ENCODE assay signal across 12 cellular contexts in genomic region chr3:52719618-52720017, GRCh38. TPM values are rescaled to one million over a fixed set of nuclear protein-coding genes. Genes with fewer than 3 reads are reported as not detected.
DNase-seq lines count a peak whose midpoint lies in the region; ATAC-seq lines count a peak whose summit lies in the region.
"Had no signal": no experiment of that assay in that cellular context is flagged by ENCODE, and none has a peak within 500 bp of the region (broad histone marks: within the 10 kb centered on the region; RNA-seq: fewer than 3 reads in every experiment).

No MANE protein-coding gene starts in this region.

- no peak for DNase-seq in T-helper 2 cell treated with Interferon-gamma antibody and Interleukin-4, amounts not matched to agents 5 μg/mL and 100 μg/mL, for 36 hours (ENCODE audit: low spot score)
- DNase-seq in T-helper 2 cell = no peak
- no peak for DNase-seq in stimulated activated naive CD8-positive, alpha-beta T cell treated with anti-CD3 and anti-CD28 coated beads, Interleukin-15, amount 100 ng/mL, for 72 hours
- no peak for DNase-seq in NCI-H1105 treated with DMSO at 0.1 percent for 48 hours (lab: John Stamatoyannopoulos, UW)
- DNase-seq: 8988T; CD8-positive, alpha-beta memory T cell; NCI-H1694 treated with DMSO at 0.1 percent for 48 hours had no signal

- H3K27ac ChIP-seq in thymus (ENCODE audit: low read depth) = peak overlapping the region; percentile 5

- H3K9me3 Mint-ChIP-seq in T-helper 2 cell treated with Interferon-gamma antibody and Interleukin-4, amounts not matched to agents 5 μg/mL and 100 μg/mL, for 36 hours = peaks cover 8% of the 10 kb centered on the region
- H3K9me3 Mint-ChIP-seq in stimulated activated naive CD8-positive, alpha-beta T cell treated with anti-CD3 and anti-CD28 coated beads, Interleukin-15, Interleukin-2, amounts not matched to agents 100 ng/mL and 50 ng/mL, for 24 hours = no peaks in the 10 kb centered on the region
- no peaks in the 10 kb centered on the region for H3K9me3 Mint-ChIP-seq in stimulated activated naive CD8-positive, alpha-beta T cell treated with anti-CD3 and anti-CD28 coated beads, Interleukin-15, amount 100 ng/mL, for 72 hours
- no peaks in the 10 kb centered on the region for H3K9me3 Mint-ChIP-seq in activated T-helper 17 cell treated with anti-CD3 and anti-CD28 coated beads, Interleukin-2, amount 50 U/mL, for 72 hours

- no peak overlapping the region for H3K4me3 ChIP-seq in thymus (ENCODE audit: low read length)

- H3K27me3 Mint-ChIP-seq in T-helper 2 cell treated with Interferon-gamma antibody and Interleukin-4, amounts not matched to agents 5 μg/mL and 100 μg/mL, for 36 hours (ENCODE audit: low read depth) = no peaks in the 10 kb centered on the region
- H3K27me3 Mint-ChIP-seq in stimulated activated naive CD8-positive, alpha-beta T cell treated with anti-CD3 and anti-CD28 coated beads, Interleukin-15, Interleukin-2, amounts not matched to agents 100 ng/mL and 50 ng/mL, for 24 hours = no peaks in the 10 kb centered on the region
- H3K27me3 Mint-ChIP-seq in stimulated activated naive CD8-positive, alpha-beta T cell treated with anti-CD3 and anti-CD28 coated beads, Interleukin-15, amount 100 ng/mL, for 72 hours = no peaks in the 10 kb centered on the region
- H3K27me3 Mint-ChIP-seq in activated T-helper 17 cell treated with anti-CD3 and anti-CD28 coated beads, Interleukin-2, amount 50 U/mL, for 72 hours = no peaks in the 10 kb centered on the region
- H3K27me3 Mint-ChIP-seq: CD8-positive, alpha-beta memory T cell had no signal

- peaks cover 25% of the 10 kb centered on the region for H3K36me3 Mint-ChIP-seq in T-helper 2 cell treated with Interferon-gamma antibody and Interleukin-4, amounts not matched to agents 5 μg/mL and 100 μg/mL, for 36 hours (ENCODE audit: low read depth)
- peaks cover 19% of the 10 kb centered on the region for H3K36me3 Mint-ChIP-seq in stimulated activated naive CD8-positive, alpha-beta T cell treated with anti-CD3 and anti-CD28 coated beads, Interleukin-15, Interleukin-2, amounts not matched to agents 100 ng/mL and 50 ng/mL, for 24 hours (ENCODE audit: low read depth)
- H3K36me3 Mint-ChIP-seq in activated T-helper 17 cell treated with anti-CD3 and anti-CD28 coated beads, Interleukin-2, amount 50 U/mL, for 72 hours (ENCODE audit: low read depth) = no peaks in the 10 kb centered on the region

- H3K27ac Mint-ChIP-seq in T-helper 2 cell treated with Interferon-gamma antibody and Interleukin-4, amounts not matched to agents 5 μg/mL and 100 μg/mL, for 36 hours = peak overlapping the region; percentile 61
- peak overlapping the region; percentile 1 for H3K27ac Mint-ChIP-seq in stimulated activated naive CD8-positive, alpha-beta T cell treated with anti-CD3 and anti-CD28 coated beads, Interleukin-15, Interleukin-2, amounts not matched to agents 100 ng/mL and 50 ng/mL, for 24 hours
- H3K27ac Mint-ChIP-seq in stimulated activated naive CD8-positive, alpha-beta T cell treated with anti-CD3 and anti-CD28 coated beads, Interleukin-15, amount 100 ng/mL, for 72 hours = no peak overlapping the region
- peak overlapping the region; percentile 72 for H3K27ac Mint-ChIP-seq in activated T-helper 17 cell treated with anti-CD3 and anti-CD28 coated beads, Interleukin-2, amount 50 U/mL, for 72 hours

- peak overlapping the region; percentile 50 for H3K4me3 Mint-ChIP-seq in T-helper 2 cell treated with Interferon-gamma antibody and Interleukin-4, amounts not matched to agents 5 μg/mL and 100 μg/mL, for 36 hours
- no peak overlapping the region for H3K4me3 Mint-ChIP-seq in stimulated activated naive CD8-positive, alpha-beta T cell treated with anti-CD3 and anti-CD28 coated beads, Interleukin-15, Interleukin-2, amounts not matched to agents 100 ng/mL and 50 ng/mL, for 24 hours
- no peak overlapping the region for H3K4me3 Mint-ChIP-seq in stimulated activated naive CD8-positive, alpha-beta T cell treated with anti-CD3 and anti-CD28 coated beads, Interleukin-15, amount 100 ng/mL, for 72 hours
- H3K4me3 Mint-ChIP-seq in activated T-helper 17 cell treated with anti-CD3 and anti-CD28 coated beads, Interleukin-2, amount 50 U/mL, for 72 hours = no peak overlapping the region
- H3K4me3 Mint-ChIP-seq: CD8-positive, alpha-beta memory T cell had no signal

- H3K4me1 Mint-ChIP-seq in T-helper 2 cell treated with Interferon-gamma antibody and Interleukin-4, amounts not matched to agents 5 μg/mL and 100 μg/mL, for 36 hours (ENCODE audit: low read depth) = peaks cover 23% of the 10 kb centered on the region
- H3K4me1 Mint-ChIP-seq in stimulated activated naive CD8-positive, alpha-beta T cell treated with anti-CD3 and anti-CD28 coated beads, Interleukin-15, Interleukin-2, amounts not matched to agents 100 ng/mL and 50 ng/mL, for 24 hours (ENCODE audit: low read depth) = peaks cover 27% of the 10 kb centered on the region
- peaks cover 25% of the 10 kb centered on the region for H3K4me1 Mint-ChIP-seq in stimulated activated naive CD8-positive, alpha-beta T cell treated with anti-CD3 and anti-CD28 coated beads, Interleukin-15, amount 100 ng/mL, for 72 hours
- H3K4me1 Mint-ChIP-seq in activated T-helper 17 cell treated with anti-CD3 and anti-CD28 coated beads, Interleukin-2, amount 50 U/mL, for 72 hours = peaks cover 5% of the 10 kb centered on the region

- no peak for ATAC-seq in stimulated activated naive CD8-positive, alpha-beta T cell treated with anti-CD3 and anti-CD28 coated beads, Interleukin-15, amount 100 ng/mL, for 72 hours
- ATAC-seq in activated T-helper 17 cell treated with anti-CD3 and anti-CD28 coated beads, Interleukin-2, amount 50 U/mL, for 72 hours (replicated peaks) = no peak
- no peak for ATAC-seq in GM21528 (IDR thresholded peaks at IDR 0.05; ENCODE audit: low FRiP score, unreplicated experiment)
- ATAC-seq: Right ventricle myocardium inferior had no signal

- peaks cover 13% of the 10 kb centered on the region for H3K36me3 ChIP-seq in thymus (ENCODE audit: control insufficient read depth, insufficient read depth)

- H3K9me3 ChIP-seq in thymus (ENCODE audit: control insufficient read depth) = no peaks in the 10 kb centered on the region

- H3K27me3 ChIP-seq in thymus (ENCODE audit: control insufficient read depth, insufficient read depth) = no peaks in the 10 kb centered on the region

- H3K4me1 ChIP-seq in thymus (ENCODE audit: control insufficient read depth, insufficient read depth, low read length) = peaks cover 24% of the 10 kb centered on the region

RNA-seq across cellular contexts. Expression of gene SPCS1, which starts 13.7 kb away (rescaled TPM):
- total RNA-seq in activated T-helper 17 cell treated with anti-CD3 and anti-CD28 coated beads, Interleukin-2, amount 50 U/mL, for 72 hours = 100 to 1,000 TPM in 1 of 2 donors, 10 to 100 TPM in 1; 66.2 to 106 TPM
- polyA plus RNA-seq in thymus = 167 TPM

RNA-seq across cellular contexts. Expression of gene GLT8D1, which starts 14.0 kb away (rescaled TPM):
- 10 to 100 TPM; 34.6 to 37.3 TPM for total RNA-seq in activated T-helper 17 cell treated with anti-CD3 and anti-CD28 coated beads, Interleukin-2, amount 50 U/mL, for 72 hours
- 47.5 TPM for polyA plus RNA-seq in thymus

RNA-seq across cellular contexts. Expression of gene GNL3, which starts 33.8 kb away (rescaled TPM):
- 100 to 1,000 TPM; 165 to 189 TPM for total RNA-seq in activated T-helper 17 cell treated with anti-CD3 and anti-CD28 coated beads, Interleukin-2, amount 50 U/mL, for 72 hours
- polyA plus RNA-seq in thymus = 67.4 TPM

RNA-seq across cellular contexts. Expression of gene PBRM1, which starts 33.9 kb away (rescaled TPM):
- total RNA-seq in activated T-helper 17 cell treated with anti-CD3 and anti-CD28 coated beads, Interleukin-2, amount 50 U/mL, for 72 hours = 10 to 100 TPM; 88.4 to 88.6 TPM
- polyA plus RNA-seq in thymus = 15.7 TPM

RNA-seq across cellular contexts. Expression of gene NEK4, which starts 51.1 kb away (rescaled TPM):
- total RNA-seq in activated T-helper 17 cell treated with anti-CD3 and anti-CD28 coated beads, Interleukin-2, amount 50 U/mL, for 72 hours = 10 to 100 TPM in 1 of 2 donors, 1 to 10 TPM in 1; 3.1 to 17.7 TPM
- polyA plus RNA-seq in thymus = 9.5 TPM

Comparison
In these comparisons a context has a peak if more than half of its experiments do, and no peak if none do; other contexts are left out.
1. H3K27ac Mint-ChIP-seq: peak in T-helper 2 cell treated with Interferon-gamma antibody and Interleukin-4, amounts not matched to agents 5 μg/mL and 100 μg/mL, for 36 hours (single experiment), stimulated activated naive CD8-positive, alpha-beta T cell treated with anti-CD3 and anti-CD28 coated beads, Interleukin-15, Interleukin-2, amounts not matched to agents 100 ng/mL and 50 ng/mL, for 24 hours (single experiment) and activated T-helper 17 cell treated with anti-CD3 and anti-CD28 coated beads, Interleukin-2, amount 50 U/mL, for 72 hours (single experiment); none in stimulated activated naive CD8-positive, alpha-beta T cell treated with anti-CD3 and anti-CD28 coated beads, Interleukin-15, amount 100 ng/mL, for 72 hours (0 of 2).